ENCODE assay signal across 8 cellular contexts in genomic region chr3:160038862-160039562, GRCh38. TPM values are rescaled to one million over a fixed set of nuclear protein-coding genes. Genes with fewer than 3 reads are reported as not detected.
DNase-seq lines count a peak whose midpoint lies in the region; ATAC-seq and TF ChIP-seq lines count a peak whose summit lies in the region.

No MANE protein-coding gene starts in this region.

- no peak for TF ChIP-seq POLR2A in vagina (IDR thresholded peaks at IDR 0.05)

- peak; percentile 63 for DNase-seq in DMS79 (lab: John Stamatoyannopoulos, UW)
- no peak for DNase-seq in ascending aorta (ENCODE audit: low spot score in 2 of 2)
- DNase-seq in left kidney (ENCODE audit: low read depth, low spot score), result peak; percentile 81
- DNase-seq in vagina (ENCODE audit: extremely low spot score in 2 of 2), result no peak
- no peak for DNase-seq in Karpas-422
- no peak for DNase-seq in activated gamma-delta T cell treated with Interleukin-2 at 50 U/mL for 16 hours

- peaks cover 5% of the 10 kb centered on the region for H3K27me3 ChIP-seq in ascending aorta
- no peaks in the 10 kb centered on the region for H3K27me3 ChIP-seq in vagina
- no peaks in the 10 kb centered on the region for H3K27me3 ChIP-seq in Karpas-422 (ENCODE audit: low read length)

- H3K4me1 ChIP-seq in ascending aorta, result peaks cover 3 to 6% of the 10 kb centered on the region in 2 donors
- peaks cover 6% of the 10 kb centered on the region for H3K4me1 ChIP-seq in vagina
- no peaks in the 10 kb centered on the region for H3K4me1 ChIP-seq in Karpas-422 (ENCODE audit: low read length)

- H2AFZ ChIP-seq in Karpas-422 (ENCODE audit: low read length), result no peak overlapping the region

- H4K20me1 ChIP-seq in Karpas-422 (ENCODE audit: insufficient read depth, low read depth, low read length), result no peaks in the 10 kb centered on the region

- H3K9me3 ChIP-seq in ascending aorta, result no peaks in the 10 kb centered on the region
- H3K9me3 ChIP-seq in vagina, result no peaks in the 10 kb centered on the region
- H3K9me3 ChIP-seq in Karpas-422 (ENCODE audit: low read length), result no peaks in the 10 kb centered on the region

- intact Hi-C loops in ascending aorta (cut with DNase I), result loop anchor here (10.0 kb wide), 1 partner anchor 306 kb away; no protein-coding TSS in a partner anchor
- intact Hi-C loops in vagina (cut with DNase I), result no loop called here

- ATAC-seq in HG02678 (IDR thresholded peaks at IDR 0.05; ENCODE audit: unreplicated experiment), result peak; percentile 53
- no peak for ATAC-seq in HG02981 (IDR thresholded peaks at IDR 0.05; ENCODE audit: unreplicated experiment)

- no peak overlapping the region for H3K4me2 ChIP-seq in Karpas-422 (ENCODE audit: low read depth, low read length, poor library complexity, severe bottlenecking)

- no peak overlapping the region for H3K9ac ChIP-seq in Karpas-422 (ENCODE audit: low read length)

- H3K4me3 ChIP-seq in ascending aorta, result peak overlapping the region; percentile 44 to 58
- peak overlapping the region; percentile 19 to 27 for H3K4me3 ChIP-seq in vagina
- H3K4me3 ChIP-seq in Karpas-422 (ENCODE audit: low read length), result no peak overlapping the region

- TF ChIP-seq CTCF in ascending aorta (IDR thresholded peaks at IDR 0.05) (no peak), vagina (IDR thresholded peaks at IDR 0.05) (no peak)

- H3K27ac ChIP-seq in ascending aorta, result no peak overlapping the region
- H3K27ac ChIP-seq in vagina, result no peak overlapping the region
- H3K27ac ChIP-seq in Karpas-422 (ENCODE audit: low read length), result no peak overlapping the region

- H3K9me2 ChIP-seq in Karpas-422 (replicated peaks; ENCODE audit: insufficient read depth, low read length), result no peaks in the 10 kb centered on the region

- no peaks in the 10 kb centered on the region for H3K79me2 ChIP-seq in Karpas-422 (ENCODE audit: low read length)

- H3K36me3 ChIP-seq in ascending aorta, result no peaks in the 10 kb centered on the region
- no peaks in the 10 kb centered on the region for H3K36me3 ChIP-seq in vagina
- no peaks in the 10 kb centered on the region for H3K36me3 ChIP-seq in Karpas-422 (ENCODE audit: insufficient read depth, low read length)

RNA-seq across cellular contexts. Expression of gene IL12A, which starts 50.4 kb away (rescaled TPM):
- total RNA-seq in ascending aorta (not detected), vagina (6.6 TPM)
- 0.78 and 0.83 TPM in 2 replicates for total RNA-seq in Karpas-422 (2014; rRNA removed; shearing (Covaris generic); ENCODE audit: low replicate concordance)

Comparison
In these comparisons a context has a peak if more than half of its experiments do, and no peak if none do; other contexts are left out.
1. DNase-seq: peak in DMS79 (single experiment) and left kidney (single experiment); none in ascending aorta (0 of 2), vagina (0 of 2), Karpas-422 (single experiment) and activated gamma-delta T cell treated with Interleukin-2 at 50 U/mL for 16 hours (single experiment).